Comparison of ENCODE assay signal across 16 cellular contexts in the genomic region with DNA sequence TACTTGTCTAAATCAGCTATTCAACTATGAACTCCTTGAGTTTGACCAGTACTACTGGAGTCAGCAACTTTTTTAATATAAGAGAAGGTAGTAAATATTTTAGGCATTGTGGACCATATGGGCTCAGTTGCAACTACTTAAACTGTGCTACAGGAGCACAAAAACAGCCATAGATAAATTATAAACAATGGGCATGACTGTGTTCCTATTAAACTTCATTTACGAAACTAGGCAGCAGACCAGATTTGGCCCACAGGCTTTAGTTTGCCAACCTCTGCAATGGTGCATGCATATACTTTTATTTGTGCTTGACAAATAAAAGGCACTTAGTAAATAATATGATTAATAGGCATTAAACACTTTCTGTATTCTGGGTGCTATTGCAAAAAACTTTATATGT. TPM values are rescaled to one million over a fixed set of nuclear protein-coding genes. Genes with fewer than 3 reads are reported as not detected.
DNase-seq lines count a peak whose midpoint lies in the region; ATAC-seq, FAIRE-seq and TF ChIP-seq lines count a peak whose summit lies in the region.
"Had no signal": no experiment of that assay in that cellular context is flagged by ENCODE, and none has a peak within 500 bp of the region (broad histone marks: within the 10 kb centered on the region; RNA-seq: fewer than 3 reads in every experiment).

No MANE protein-coding gene starts in this region.

- TF ChIP-seq CTCF in Loucy (conservative IDR thresholded peaks at IDR 0.05; ENCODE audit: low read length) (no peak), PC-3 (conservative IDR thresholded peaks at IDR 0.05; ENCODE audit: low read depth, low read length) (no peak)

- DNase-seq in PC-3, result peak; percentile 65
- no peak for DNase-seq in activated naive CD4-positive, alpha-beta T cell treated with anti-CD3 and anti-CD28 coated beads, Interleukin-2, amount 10 ng/mL, durations not matched to agents 7 days and 5 days
- DNase-seq in stimulated activated CD4-positive, alpha-beta T cell treated with anti-CD3 and anti-CD28 coated beads, Interleukin-4, amount 100 ng/mL, for 1 hour, result no peak
- DNase-seq: AML-193; Caco-2; CD4-positive, alpha-beta T cell; DMS153; DMS79; GDM1; GOT3; H9 had no signal

- H3K27ac ChIP-seq in PC-3 (ENCODE audit: low read length), result 0 out of 2 replicates have a peak overlapping the region, but pooled peaks have one; percentile 11
- H3K27ac ChIP-seq: C4-2B, HL-60 had no signal

- H3K4me1 ChIP-seq in Loucy (ENCODE audit: insufficient read depth, low read length, poor library complexity, severe bottlenecking) (peaks cover 45% of the 10 kb centered on the region), PC-3 (ENCODE audit: insufficient read depth, low read length) (peaks cover 20% of the 10 kb centered on the region)

- ATAC-seq in PC-3 (peak; percentile 91), HG02970 (IDR thresholded peaks at IDR 0.05; ENCODE audit: low FRiP score, unreplicated experiment) (no peak)

- H3K27me3 ChIP-seq in Loucy (ENCODE audit: insufficient read depth, low read length, poor library complexity, severe bottlenecking) (no peaks in the 10 kb centered on the region), PC-3 (ENCODE audit: low read length) (no peaks in the 10 kb centered on the region)

- no peak overlapping the region for H2AFZ ChIP-seq in Loucy (ENCODE audit: low read length)
- no peak overlapping the region for H2AFZ ChIP-seq in PC-3 (ENCODE audit: low read length)

- no peak overlapping the region for H3K4me3 Mint-ChIP-seq in activated naive CD4-positive, alpha-beta T cell treated with anti-CD3 and anti-CD28 coated beads, Interleukin-2, amount 10 ng/mL, durations not matched to agents 7 days and 5 days
- H3K4me3 Mint-ChIP-seq: CD4-positive, alpha-beta T cell; H9 had no signal

- peaks cover 29% of the 10 kb centered on the region for H3K4me1 Mint-ChIP-seq in activated naive CD4-positive, alpha-beta T cell treated with anti-CD3 and anti-CD28 coated beads, Interleukin-2, amount 10 ng/mL, durations not matched to agents 7 days and 5 days

- H3K79me2 ChIP-seq in Loucy (ENCODE audit: insufficient read depth, low read length), result peaks cover 86% of the 10 kb centered on the region
- peaks cover 59% of the 10 kb centered on the region for H3K79me2 ChIP-seq in PC-3 (ENCODE audit: low read length)

- intact Hi-C loops in PC-3 (cut with micrococcal nuclease), result loop anchor here (2.0 to 10.0 kb wide), 2 partner anchors 75 to 301 kb away; no protein-coding TSS in a partner anchor

- H3K9ac ChIP-seq in Loucy (ENCODE audit: low read depth, low read length, poor library complexity, severe bottlenecking) (no peak overlapping the region), PC-3 (ENCODE audit: low read length) (no peak overlapping the region)

- H3F3A ChIP-seq in Loucy (ENCODE audit: low read depth) (no peaks in the 10 kb centered on the region), PC-3 (ENCODE audit: low read length, unreplicated experiment) (no peaks in the 10 kb centered on the region)

- peak; percentile 90 for FAIRE-seq in islet of Langerhans (lab: Jason Lieb, UNC)

- POLR2A ChIA-PET in PC-3 (lab: Charles Lee; ENCODE audit: unreplicated experiment), result no interaction called here

- H4K20me1 ChIP-seq in Loucy (ENCODE audit: insufficient read depth, low read length, poor library complexity, severe bottlenecking), result peaks cover 33% of the 10 kb centered on the region
- H4K20me1 ChIP-seq in PC-3 (ENCODE audit: low read length), result peaks cover 10% of the 10 kb centered on the region

- peaks cover 2% of the 10 kb centered on the region for H3K9me3 Mint-ChIP-seq in activated naive CD4-positive, alpha-beta T cell treated with anti-CD3 and anti-CD28 coated beads, Interleukin-2, amount 10 ng/mL, durations not matched to agents 7 days and 5 days
- H3K9me3 Mint-ChIP-seq: CD4-positive, alpha-beta T cell; H9 had no signal

- no peaks in the 10 kb centered on the region for H3K9me2 ChIP-seq in Loucy (replicated peaks; ENCODE audit: low read depth, low read length)
- H3K9me2 ChIP-seq in PC-3 (replicated peaks; ENCODE audit: low read length), result no peaks in the 10 kb centered on the region

- peaks cover 26% of the 10 kb centered on the region for H3K36me3 Mint-ChIP-seq in activated naive CD4-positive, alpha-beta T cell treated with anti-CD3 and anti-CD28 coated beads, Interleukin-2, amount 10 ng/mL, durations not matched to agents 7 days and 5 days

- CTCF ChIA-PET in PC-3 (lab: Charles Lee), result no interaction called here
- CTCF ChIA-PET in activated naive CD4-positive, alpha-beta T cell treated with anti-CD3 and anti-CD28 coated beads, Interleukin-2, amount 10 ng/mL, durations not matched to agents 7 days and 5 days (lab: Charles Lee), result no interaction called here

- no peak overlapping the region for H3K27ac Mint-ChIP-seq in activated naive CD4-positive, alpha-beta T cell treated with anti-CD3 and anti-CD28 coated beads, Interleukin-2, amount 10 ng/mL, durations not matched to agents 7 days and 5 days
- H3K27ac Mint-ChIP-seq: CD4-positive, alpha-beta T cell; H9 had no signal

- no peaks in the 10 kb centered on the region for H3K27me3 Mint-ChIP-seq in activated naive CD4-positive, alpha-beta T cell treated with anti-CD3 and anti-CD28 coated beads, Interleukin-2, amount 10 ng/mL, durations not matched to agents 7 days and 5 days
- H3K27me3 Mint-ChIP-seq: CD4-positive, alpha-beta T cell had no signal

- H3K36me3 ChIP-seq in Loucy (ENCODE audit: insufficient read depth, low read length) (no peaks in the 10 kb centered on the region), PC-3 (ENCODE audit: low read depth, low read length) (no peaks in the 10 kb centered on the region)

- H3K9me3 ChIP-seq in Loucy (ENCODE audit: insufficient read depth, low read depth, low read length) (no peaks in the 10 kb centered on the region), PC-3 (ENCODE audit: low read length) (no peaks in the 10 kb centered on the region)
- H3K9me3 ChIP-seq: Caco-2 had no signal

- H3K4me3 ChIP-seq in Loucy (ENCODE audit: low read length, poor library complexity, severe bottlenecking) (peak overlapping the region; percentile 19), PC-3 (ENCODE audit: low read length) (no peak overlapping the region)

- H3K4me2 ChIP-seq in Loucy (ENCODE audit: low read depth, low read length, poor library complexity, severe bottlenecking) (peak overlapping the region; percentile 30), PC-3 (ENCODE audit: low read length) (0 out of 2 replicates have a peak overlapping the region, but pooled peaks have one; percentile 18)

- no TSS peak for BruUV-seq in PC-3 (replicated peaks; lab: Mats Ljungman, UMichigan)

RNA-seq across cellular contexts. Expression of a gene that starts 7.6 kb away (rescaled TPM):
- total RNA-seq in PC-3 (2014; rRNA removed), result 13.3 and 15.6 TPM in 2 replicates
